In genomic region chr5:145943674-145944121, GRCh38 we compare ENCODE assay signal across 11 cellular contexts. TPM values are rescaled to one million over a fixed set of nuclear protein-coding genes. Genes with fewer than 3 reads are reported as not detected.
DNase-seq lines count a peak whose midpoint lies in the region; ATAC-seq and TF ChIP-seq lines count a peak whose summit lies in the region.
"Had no signal": no experiment of that assay in that cellular context is flagged by ENCODE, and none has a peak within 500 bp of the region (broad histone marks: within the 10 kb centered on the region; RNA-seq: fewer than 3 reads in every experiment).

No MANE protein-coding gene starts in this region.

- ATAC-seq in GM18867 (IDR thresholded peaks at IDR 0.05; ENCODE audit: unreplicated experiment) = no peak

- no peaks in the 10 kb centered on the region for H3K9me3 ChIP-seq in thyroid gland

- H3K27me3 ChIP-seq in dorsolateral prefrontal cortex (peaks cover 0 to 4% (median 0%) of the 10 kb centered on the region in 45 donors), thyroid gland (no peaks in the 10 kb centered on the region)

- WGBS in thyroid gland, 2 donors = 17 to 21% methylated on average over 2 of the region's 2 CpGs

- DNase-seq in SKM-1 treated with dmso at 0.1 percent for 144 hours (lab: John Stamatoyannopoulos, UW; ENCODE audit: unreplicated experiment) (peak; percentile 12), SKM-1 (lab: John Stamatoyannopoulos, UW; ENCODE audit: unreplicated experiment) (no peak), NCI-H524 treated with DMSO at 0.1 percent for 48 hours (lab: John Stamatoyannopoulos, UW) (peak; percentile 60), dorsolateral prefrontal cortex (no peak), thyroid gland (peak; percentile 74 to 76), cerebellar cortex (ENCODE audit: low spot score) (no peak)
- no peak for DNase-seq in activated CD4-positive, alpha-beta T cell treated with anti-CD3 and anti-CD28 coated beads for 1 hour
- DNase-seq: activated T-cell treated with anti-CD3 and anti-CD28 coated beads, Interleukin-2, amount 50 U/mL, for 24 hours; immature natural killer cell had no signal

- intact Hi-C loops in dorsolateral prefrontal cortex (cut with DNase I) = no loop called here
- intact Hi-C loops in thyroid gland (cut with DNase I) = no loop called here

- H3K4me1 ChIP-seq in thyroid gland = peaks cover 19 to 28% of the 10 kb centered on the region in 2 donors

- TF ChIP-seq POLR2A in thyroid gland (IDR thresholded peaks at IDR 0.05) = no peak

- H3K4me3 ChIP-seq in dorsolateral prefrontal cortex (no peak overlapping the region), thyroid gland (replicated peaks in 1 of 3) (no peak overlapping the region)
- H3K4me3 ChIP-seq: SK-N-MC had no signal

- no peaks in the 10 kb centered on the region for H3K36me3 ChIP-seq in thyroid gland

- no peak for TF ChIP-seq CTCF in dorsolateral prefrontal cortex (IDR thresholded peaks at IDR 0.05 in 54 of 56, conservative IDR thresholded peaks at IDR 0.05 in 2 of 56; ENCODE audit: low read depth in 1 of 56, partially characterized antibody in 56 of 56)
- no peak for TF ChIP-seq CTCF in thyroid gland (IDR thresholded peaks at IDR 0.05)

- H3K27ac ChIP-seq in dorsolateral prefrontal cortex = peak overlapping the region in 42 of 59 donors; percentile 4 to 88 (median 72)
- peak overlapping the region in 2 of 3 donors; percentile 8 to 12 for H3K27ac ChIP-seq in thyroid gland
- H3K27ac ChIP-seq: SK-N-MC had no signal

RNA-seq across cellular contexts. Expression of gene SH3RF2, which starts 7.3 kb away (rescaled TPM):
- 10 to 100 TPM in 2 of 120 experiments, 1 to 10 TPM in 117, under 1 TPM in 1; 0.91 to 10.7 (median 4.7) TPM for total RNA-seq in dorsolateral prefrontal cortex
- 10 to 100 TPM in 3 of 4 donors, 1 to 10 TPM in 1; 3.1 to 20.8 (median 14.3) TPM for total RNA-seq in thyroid gland

Comparison
In these comparisons a context has a peak if more than half of its experiments do, and no peak if none do; other contexts are left out.
1. DNase-seq: peak in SKM-1 treated with dmso at 0.1 percent for 144 hours (single experiment), NCI-H524 treated with DMSO at 0.1 percent for 48 hours (single experiment) and thyroid gland (2 of 2); none in SKM-1 (single experiment), dorsolateral prefrontal cortex (0 of 10), activated CD4-positive, alpha-beta T cell treated with anti-CD3 and anti-CD28 coated beads for 1 hour (single experiment) and cerebellar cortex (single experiment).